ENCODE assay signal across 8 cellular contexts in genomic region chr9:109903515-109904138, GRCh38.
DNase-seq lines count a peak whose midpoint lies in the region; ATAC-seq, FAIRE-seq and TF ChIP-seq lines count a peak whose summit lies in the region.

No MANE protein-coding gene starts in this region.

- H3K4me3 Mint-ChIP-seq in neural crest cell = no peak overlapping the region

- peaks cover 22% of the 10 kb centered on the region for H3K4me1 Mint-ChIP-seq in neural crest cell

- H3K9ac ChIP-seq in OCI-LY1 (ENCODE audit: low read length) = 0 out of 2 replicates have a peak overlapping the region, but pooled peaks have one; percentile 3
- H3K9ac ChIP-seq in fibroblast of lung (ENCODE audit: insufficient read depth, low read length) = no peak overlapping the region

- H3K36me3 ChIP-seq in OCI-LY1 (ENCODE audit: insufficient read depth, low read length) (no peaks in the 10 kb centered on the region), fibroblast of lung (ENCODE audit: control insufficient read depth, insufficient read depth, low read length) (no peaks in the 10 kb centered on the region), aorta (ENCODE audit: control insufficient read depth in 1 of 2, insufficient read depth in 2 of 2, low read length in 1 of 2) (peaks cover 0 to 2% of the 10 kb centered on the region in 2 donors)

- H3K4me1 ChIP-seq in OCI-LY1 (ENCODE audit: insufficient read depth, low read length, severe bottlenecking) (peaks cover 51% of the 10 kb centered on the region), fibroblast of lung (ENCODE audit: control insufficient read depth, extremely low read depth, insufficient read depth, low read length) (peaks cover 19% of the 10 kb centered on the region), aorta (ENCODE audit: control insufficient read depth in 1 of 2, insufficient read depth in 2 of 2, low read length in 2 of 2) (peaks cover 0 to 2% of the 10 kb centered on the region in 2 donors)

- WGBS in aorta, 2 donors = 6% methylated on average over 2 of the region's 2 CpGs

- no peaks in the 10 kb centered on the region for H3K27me3 ChIP-seq in OCI-LY1 (ENCODE audit: insufficient read depth, low read length)
- H3K27me3 ChIP-seq in fibroblast of lung (ENCODE audit: control insufficient read depth, insufficient read depth, low read length) = no peaks in the 10 kb centered on the region
- H3K27me3 ChIP-seq in aorta (ENCODE audit: control insufficient read depth in 1 of 2, insufficient read depth in 2 of 2, low read length in 1 of 2) = no peaks in the 10 kb centered on the region

- ATAC-seq in aorta (ENCODE audit: low FRiP score) (peak; percentile 64), HG03565 (IDR thresholded peaks at IDR 0.05; ENCODE audit: unreplicated experiment) (no peak)

- H3K79me2 ChIP-seq in OCI-LY1 (ENCODE audit: insufficient read depth, low read length) (no peaks in the 10 kb centered on the region), fibroblast of lung (ENCODE audit: control insufficient read depth, insufficient read depth, low read length) (no peaks in the 10 kb centered on the region)

- H3K4me3 ChIP-seq in OCI-LY1 (ENCODE audit: low read depth, low read length, poor library complexity, severe bottlenecking) = no peak overlapping the region
- H3K4me3 ChIP-seq in fibroblast of lung (replicated peaks in 1 of 4; ENCODE audit: control extremely low read depth in 1 of 4, insufficient read depth in 1 of 4, low read depth in 3 of 4, low read length in 4 of 4) = no peak overlapping the region
- no peak overlapping the region for H3K4me3 ChIP-seq in aorta (ENCODE audit: low read length in 2 of 2)

- H3K27ac Mint-ChIP-seq in neural crest cell (ENCODE audit: unreplicated experiment) = no peak overlapping the region

- no peaks in the 10 kb centered on the region for H3K27me3 Mint-ChIP-seq in neural crest cell (ENCODE audit: low read depth)

- peak; percentile 66 for DNase-seq in HS-5 (ENCODE audit: low read depth)
- peak; percentile 41 for DNase-seq in activated T-cell treated with anti-CD3 and anti-CD28 coated beads, Interleukin-2, amount 50 U/mL, for 1 hour
- DNase-seq in fibroblast of lung (ENCODE audit: low read depth in 2 of 2) = peak; percentile 70 to 88
- DNase-seq in neural crest cell (ENCODE audit: low read depth, low spot score) = peak; percentile 60
- DNase-seq in aorta = no peak

- H2AFZ ChIP-seq in OCI-LY1 (ENCODE audit: low read length) = no peak overlapping the region
- H2AFZ ChIP-seq in fibroblast of lung (ENCODE audit: low read length) = no peak overlapping the region

- H3F3A ChIP-seq in OCI-LY1 (ENCODE audit: insufficient read depth, low read length) = peaks cover 9% of the 10 kb centered on the region; the same call in 1 of the 2 replicates

- peak; percentile 49 for FAIRE-seq in G401.6 (lab: Jason Lieb, UNC)

- H3K9me3 Mint-ChIP-seq in neural crest cell = no peaks in the 10 kb centered on the region

- H3K4me2 ChIP-seq in OCI-LY1 (ENCODE audit: low read length) (0 out of 2 replicates have a peak overlapping the region, but pooled peaks have one; percentile 28), fibroblast of lung (ENCODE audit: extremely low read depth, insufficient read depth, low read length) (no peak overlapping the region)

- intact Hi-C loops in aorta (cut with DNase I) = loop anchor here (2.0 to 10.0 kb wide), 3 partner anchors 141 to 249 kb away; no protein-coding TSS in a partner anchor

- H4K20me1 ChIP-seq in OCI-LY1 (ENCODE audit: insufficient read depth, low read length) (no peaks in the 10 kb centered on the region), fibroblast of lung (ENCODE audit: control insufficient read depth, extremely low read depth, insufficient read depth, low read length) (no peaks in the 10 kb centered on the region)

- peak; percentile 97 for TF ChIP-seq CTCF in OCI-LY1 (IDR thresholded peaks at IDR 0.05; ENCODE audit: low read length)
- TF ChIP-seq CTCF in fibroblast of lung (conservative IDR thresholded peaks at IDR 0.05 in 1 of 2, IDR thresholded peaks at IDR 0.05 in 1 of 2; ENCODE audit: low read depth in 1 of 2, low read length in 2 of 2) = peak; percentile 79 to 95
- peak; percentile 93 for TF ChIP-seq CTCF in neural crest cell (conservative IDR thresholded peaks at IDR 0.05)

- no peaks in the 10 kb centered on the region for H3K36me3 Mint-ChIP-seq in neural crest cell (ENCODE audit: low read depth)

- H3K9me2 ChIP-seq in OCI-LY1 (ENCODE audit: low read depth, low read length) = no peaks in the 10 kb centered on the region

- H3K9me3 ChIP-seq in OCI-LY1 (ENCODE audit: low read length) (no peaks in the 10 kb centered on the region), fibroblast of lung (ENCODE audit: control insufficient read depth, insufficient read depth, low read depth, low read length) (no peaks in the 10 kb centered on the region), aorta (ENCODE audit: control insufficient read depth, low read length) (no peaks in the 10 kb centered on the region)

- peak overlapping the region; percentile 98 for H3K27ac ChIP-seq in OCI-LY1 (ENCODE audit: low read depth, low read length, poor library complexity, severe bottlenecking)
- H3K27ac ChIP-seq in fibroblast of lung (ENCODE audit: insufficient read depth, low read length) = no peak overlapping the region
- H3K27ac ChIP-seq in aorta (ENCODE audit: low read depth in 1 of 2, low read length in 2 of 2) = no peak overlapping the region

Comparison
In these comparisons a context has a peak if more than half of its experiments do, and no peak if none do; other contexts are left out.
1. DNase-seq: peak in HS-5 (single experiment), activated T-cell treated with anti-CD3 and anti-CD28 coated beads, Interleukin-2, amount 50 U/mL, for 1 hour (single experiment), fibroblast of lung (2 of 2) and neural crest cell (single experiment); none in aorta (0 of 2).
2. Peak in every context shown above with its lines, with median percentiles within 50 percentile points of each other: CTCF ChIP-seq.